8 cellular contexts compared by ENCODE assay signal in genomic region chr19:33795370-33796163, GRCh38. TPM values are rescaled to one million over a fixed set of nuclear protein-coding genes. Genes with fewer than 3 reads are reported as not detected.
DNase-seq lines count a peak whose midpoint lies in the region; ATAC-seq and TF ChIP-seq lines count a peak whose summit lies in the region.

No MANE protein-coding gene starts in this region.

- peak; percentile 65 for DNase-seq in G401 (ENCODE audit: low spot score)
- peak; percentile 90 for DNase-seq in M059J (ENCODE audit: low read depth)
- DNase-seq in SKM-1 treated with dmso at 0.1 percent for 144 hours (lab: John Stamatoyannopoulos, UW; ENCODE audit: unreplicated experiment) = peak; percentile 77
- peak; percentile 82 to 87 (median 85) for DNase-seq in body of pancreas
- no peak for DNase-seq in iPS DF 6.9 (ENCODE audit: low read depth, low spot score)
- peak; percentile 93 for DNase-seq in retina

- no peaks in the 10 kb centered on the region for H3K9me3 ChIP-seq in body of pancreas
- H3K9me3 ChIP-seq in iPS DF 6.9 (ENCODE audit: control insufficient read depth, insufficient read depth, low read length) = no peaks in the 10 kb centered on the region

- peak overlapping the region; percentile 70 to 77 for H3K4me3 ChIP-seq in body of pancreas
- peak overlapping the region; percentile 97; the same call in 1 of the 2 replicates for H3K4me3 ChIP-seq in iPS DF 6.9 (ENCODE audit: low read length)

- H3K27me3 ChIP-seq in body of pancreas (no peaks in the 10 kb centered on the region), iPS DF 6.9 (ENCODE audit: control insufficient read depth, insufficient read depth, low read length) (no peaks in the 10 kb centered on the region)

- TF ChIP-seq CTCF in body of pancreas (IDR thresholded peaks at IDR 0.05) = peak; percentile 51 to 88 (median 80)

- H3K36me3 ChIP-seq in body of pancreas (replicated peaks in 1 of 2; ENCODE audit: insufficient read depth in 1 of 2, low read depth in 2 of 2) = no peaks in the 10 kb centered on the region
- no peaks in the 10 kb centered on the region for H3K36me3 ChIP-seq in iPS DF 6.9 (ENCODE audit: control insufficient read depth, insufficient read depth, low read length)

- peak; percentile 48 to 79 (median 77) for TF ChIP-seq POLR2A in body of pancreas (IDR thresholded peaks at IDR 0.05)

- ATAC-seq in body of pancreas = peak; percentile 81
- no peak for ATAC-seq in GM18858 (IDR thresholded peaks at IDR 0.05; ENCODE audit: unreplicated experiment)
- no peak for ATAC-seq in HG03521 (IDR thresholded peaks at IDR 0.05; ENCODE audit: unreplicated experiment)

- intact Hi-C loops in body of pancreas (cut with DNase I) = no loop called here

- in situ Hi-C loops in G401 (cut with HindIII; ENCODE audit: low sequenced_read_pairs) = no loop called here

- WGBS in body of pancreas, 2 donors = 1 to 2% methylated on average over 35 to 90 of the region's 92 CpGs
- WGBS in iPS DF 6.9 (ENCODE audit: insufficient coverage, insufficient read length) = no CpG with 5 or more reads among the region's 92 CpGs

- H3K27ac ChIP-seq in body of pancreas (peak overlapping the region; percentile 87 to 94 (median 91)), iPS DF 6.9 (ENCODE audit: low read length) (no peak overlapping the region)

- peaks cover 32% of the 10 kb centered on the region for H3K4me1 ChIP-seq in body of pancreas
- peaks cover 7% of the 10 kb centered on the region for H3K4me1 ChIP-seq in iPS DF 6.9 (ENCODE audit: control insufficient read depth, insufficient read depth, low read length)

RNA-seq across cellular contexts. Expression of gene KCTD15, which starts 1.1 kb away (rescaled TPM):
- total RNA-seq in G401 (2014; rRNA removed; shearing (Covaris generic)) = 61.4 and 98.4 TPM in 2 replicates
- total RNA-seq in M059J (2014; rRNA removed; shearing (Covaris generic)) = 26.6 and 29.0 TPM in 2 replicates
- 10 to 100 TPM; 31.6 to 52.1 TPM for total RNA-seq in body of pancreas
